28 cellular contexts compared by ENCODE assay signal in the genomic region with DNA sequence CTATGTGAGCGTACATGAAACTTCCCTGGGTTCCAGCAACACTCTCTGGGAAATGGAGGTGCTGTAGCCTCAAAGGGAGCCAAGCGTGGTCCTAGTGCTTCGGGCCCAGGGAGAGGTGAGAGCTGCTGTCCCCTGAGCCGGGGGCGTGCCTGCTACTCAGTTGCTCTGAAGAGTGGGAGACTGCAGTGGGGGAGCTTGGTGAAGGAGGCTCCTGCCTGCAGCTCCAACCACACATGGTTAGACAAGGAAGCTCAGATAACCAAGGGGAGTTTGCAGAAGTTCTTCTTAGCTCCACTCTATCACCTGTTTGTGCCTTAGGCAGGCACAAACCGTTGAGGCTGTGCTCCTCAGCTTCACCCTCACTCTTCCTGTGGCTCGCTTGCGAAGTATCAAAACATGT. TPM values are rescaled to one million over a fixed set of nuclear protein-coding genes. Genes with fewer than 3 reads are reported as not detected.
"Had no signal": no experiment of that assay in that cellular context is flagged by ENCODE, and none has a peak within 500 bp of the region (broad histone marks: within the 10 kb centered on the region; RNA-seq: fewer than 3 reads in every experiment).

No MANE protein-coding gene starts in this region.

- H3K9me3 ChIP-seq: MG63, SJSA1 had no signal

- H3K9me3 Mint-ChIP-seq: activated naive CD4-positive, alpha-beta T cell treated with anti-CD3 and anti-CD28 coated beads, Interleukin-2, amount 50 U/mL, for 72 hours; activated T-helper 1 cell treated with anti-CD3 and anti-CD28 coated beads, Interleukin-12 subunit alpha, Interleukin-12 subunit beta, Interleukin-2, Interleukin-4 antibody, amounts not matched to agents 30 ng/mL and 10 ng/mL and 1 ng/mL, durations not matched to agents 14 hours and 24 hours and 36 hours; T-helper 1 cell treated with Interleukin-12 subunit alpha and Interleukin-12 subunit beta and Interleukin-4 antibody, amounts not matched to agents 30 μg/mL and 1 μg/mL, for 36 hours had no signal

- DNase-seq: activated CD4-positive, alpha-beta T cell treated with anti-CD3 and anti-CD28 coated beads for 48 hours; activated CD4-positive, alpha-beta T cell treated with anti-CD3 and anti-CD28 coated beads, Interleukin-2, amount 50 U/mL, for 4 hours; activated CD4-positive, CD25-positive, alpha-beta regulatory T cell treated with anti-CD3 and anti-CD28 coated beads, Interleukin-2, amount 50 U/mL, for 72 hours; activated CD8-positive, alpha-beta T cell treated with anti-CD3 and anti-CD28 coated beads, Interleukin-2, amount 10 ng/mL, durations not matched to agents 7 days and 5 days; activated effector memory CD4-positive, alpha-beta T cell treated with Interleukin-2 at 50 U/mL for 16 hours; activated naive CD4-positive, alpha-beta T cell; activated T-cell treated with anti-CD3 and anti-CD28 coated beads, Interleukin-2, amount 50 U/mL, for 1 hour; amygdala; brain microvascular endothelial cell; MG63; NCI-H1092; NCI-H1417 treated with DMSO at 0.1 percent for 48 hours; NCI-H1694; NCI-H2029; NCI-H345; NCI-H510A; NCI-H526 treated with DMSO at 0.1 percent for 48 hours; NK-92 treated with Interleukin-12 subunit alpha and Interleukin-12 subunit beta, amount 100 ng/mL, for 24 hours; PC-3; SHP77 had no signal

- H3K4me3 Mint-ChIP-seq: activated CD8-positive, alpha-beta T cell treated with anti-CD3 and anti-CD28 coated beads, Interleukin-2, amount 10 ng/mL, durations not matched to agents 7 days and 5 days; activated T-helper 1 cell treated with anti-CD3 and anti-CD28 coated beads, Interleukin-12 subunit alpha, Interleukin-12 subunit beta, Interleukin-2, Interleukin-4 antibody, amounts not matched to agents 30 ng/mL and 10 ng/mL and 1 ng/mL, durations not matched to agents 14 hours and 24 hours and 36 hours; T-helper 1 cell treated with Interleukin-12 subunit alpha and Interleukin-12 subunit beta and Interleukin-4 antibody, amounts not matched to agents 30 μg/mL and 1 μg/mL, for 36 hours; WTC11 had no signal

- H3K4me3 ChIP-seq: cardiac muscle cell, MG63, SJSA1 had no signal

- H3K27ac ChIP-seq: brain microvascular endothelial cell, cardiac muscle cell, SJSA1 had no signal

- H3K27me3 ChIP-seq: brain microvascular endothelial cell, cardiac muscle cell, MG63 had no signal

- H3K36me3 ChIP-seq: brain microvascular endothelial cell, cardiac muscle cell, MG63, SJSA1 had no signal

- H3K27ac Mint-ChIP-seq: activated CD8-positive, alpha-beta T cell treated with anti-CD3 and anti-CD28 coated beads, Interleukin-2, amount 10 ng/mL, durations not matched to agents 7 days and 5 days; activated naive CD4-positive, alpha-beta T cell treated with anti-CD3 and anti-CD28 coated beads, Interleukin-2, amount 50 U/mL, for 72 hours; activated T-helper 1 cell treated with anti-CD3 and anti-CD28 coated beads, Interleukin-12 subunit alpha, Interleukin-12 subunit beta, Interleukin-2, Interleukin-4 antibody, amounts not matched to agents 30 ng/mL and 10 ng/mL and 1 ng/mL, durations not matched to agents 14 hours and 24 hours and 36 hours; T-helper 1 cell treated with Interleukin-12 subunit alpha and Interleukin-12 subunit beta and Interleukin-4 antibody, amounts not matched to agents 30 μg/mL and 1 μg/mL, for 36 hours; WTC11 had no signal

- ATAC-seq: activated CD8-positive, alpha-beta T cell treated with anti-CD3 and anti-CD28 coated beads, Interleukin-2, amount 10 ng/mL, durations not matched to agents 7 days and 5 days; activated naive CD4-positive, alpha-beta T cell treated with anti-CD3 and anti-CD28 coated beads, Interleukin-2, amount 50 U/mL, for 72 hours; PC-3; SK-N-SH treated with all-trans-retinoic acid at 6 μM for 48 hours; WTC11 had no signal

- H3K36me3 Mint-ChIP-seq: activated naive CD4-positive, alpha-beta T cell treated with anti-CD3 and anti-CD28 coated beads, Interleukin-2, amount 50 U/mL, for 72 hours had no signal

- H3K4me1 ChIP-seq: SJSA1 had no signal

RNA-seq across cellular contexts. Expression of a gene that starts 53.6 kb away (rescaled TPM):
- total RNA-seq: activated CD8-positive, alpha-beta T cell treated with anti-CD3 and anti-CD28 coated beads, Interleukin-2, amount 10 ng/mL, durations not matched to agents 7 days and 5 days; activated naive CD4-positive, alpha-beta T cell treated with anti-CD3 and anti-CD28 coated beads, Interleukin-2, amount 50 U/mL, for 72 hours; activated T-helper 1 cell treated with anti-CD3 and anti-CD28 coated beads, Interleukin-12 subunit alpha, Interleukin-12 subunit beta, Interleukin-2, Interleukin-4 antibody, amounts not matched to agents 30 ng/mL and 10 ng/mL and 1 ng/mL, durations not matched to agents 14 hours and 24 hours and 36 hours; astrocyte; cardiac muscle cell; PC-3 had no signal
- polyA plus RNA-seq: cardiac muscle cell had no signal
